2 cellular contexts compared by ENCODE assay signal in the genomic region with DNA sequence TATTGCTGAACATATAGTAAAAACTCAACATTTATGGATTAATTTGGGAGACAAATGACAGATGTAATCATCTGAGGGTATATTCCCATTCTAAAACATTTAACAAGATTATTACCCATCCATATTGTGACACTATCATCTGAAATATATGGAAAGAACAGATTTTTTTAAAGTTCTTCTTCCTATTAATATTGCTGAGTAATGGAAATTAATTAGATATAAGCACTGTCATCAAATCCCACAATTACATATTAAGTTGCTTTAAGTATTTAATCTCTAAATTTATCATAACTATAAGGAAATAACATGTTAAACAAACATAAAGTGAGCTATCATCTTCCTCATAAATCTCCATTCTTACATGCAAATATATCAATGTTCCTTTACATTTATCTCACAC.
A peak's percentile ranks its signal among the peaks of the same experiment; 100 is the strongest.
TF ChIP-seq lines count a peak whose summit lies in the region.

No MANE protein-coding gene starts in this region.

TF ChIP-seq in HepG2, 621 proteins besides CTCF, POLR2A, EP300 and RAD21:
- peak; percentile 91 for TF ChIP-seq MAFF (IDR thresholded peaks at IDR 0.05; ENCODE audit: low read depth, low read length)
- no peak for TF ChIP-seq ZNF776 (CRISPR knock-in tag; IDR thresholded peaks at IDR 0.05)
- TF ChIP-seq, protein P1, sequence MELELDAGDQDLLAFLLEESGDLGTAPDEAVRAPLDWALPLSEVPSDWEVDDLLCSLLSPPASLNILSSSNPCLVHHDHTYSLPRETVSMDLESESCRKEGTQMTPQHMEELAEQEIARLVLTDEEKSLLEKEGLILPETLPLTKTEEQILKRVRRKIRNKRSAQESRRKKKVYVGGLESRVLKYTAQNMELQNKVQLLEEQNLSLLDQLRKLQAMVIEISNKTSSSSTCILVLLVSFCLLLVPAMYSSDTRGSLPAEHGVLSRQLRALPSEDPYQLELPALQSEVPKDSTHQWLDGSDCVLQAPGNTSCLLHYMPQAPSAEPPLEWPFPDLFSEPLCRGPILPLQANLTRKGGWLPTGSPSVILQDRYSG (CRISPR knock-in tag; IDR thresholded peaks at IDR 0.05) = no peak
- TF ChIP-seq RXRA (CRISPR knock-in tag; IDR thresholded peaks at IDR 0.05) = no peak
- no peak for TF ChIP-seq ZNF605 (CRISPR knock-in tag; IDR thresholded peaks at IDR 0.05)
- TF ChIP-seq, protein P2, sequence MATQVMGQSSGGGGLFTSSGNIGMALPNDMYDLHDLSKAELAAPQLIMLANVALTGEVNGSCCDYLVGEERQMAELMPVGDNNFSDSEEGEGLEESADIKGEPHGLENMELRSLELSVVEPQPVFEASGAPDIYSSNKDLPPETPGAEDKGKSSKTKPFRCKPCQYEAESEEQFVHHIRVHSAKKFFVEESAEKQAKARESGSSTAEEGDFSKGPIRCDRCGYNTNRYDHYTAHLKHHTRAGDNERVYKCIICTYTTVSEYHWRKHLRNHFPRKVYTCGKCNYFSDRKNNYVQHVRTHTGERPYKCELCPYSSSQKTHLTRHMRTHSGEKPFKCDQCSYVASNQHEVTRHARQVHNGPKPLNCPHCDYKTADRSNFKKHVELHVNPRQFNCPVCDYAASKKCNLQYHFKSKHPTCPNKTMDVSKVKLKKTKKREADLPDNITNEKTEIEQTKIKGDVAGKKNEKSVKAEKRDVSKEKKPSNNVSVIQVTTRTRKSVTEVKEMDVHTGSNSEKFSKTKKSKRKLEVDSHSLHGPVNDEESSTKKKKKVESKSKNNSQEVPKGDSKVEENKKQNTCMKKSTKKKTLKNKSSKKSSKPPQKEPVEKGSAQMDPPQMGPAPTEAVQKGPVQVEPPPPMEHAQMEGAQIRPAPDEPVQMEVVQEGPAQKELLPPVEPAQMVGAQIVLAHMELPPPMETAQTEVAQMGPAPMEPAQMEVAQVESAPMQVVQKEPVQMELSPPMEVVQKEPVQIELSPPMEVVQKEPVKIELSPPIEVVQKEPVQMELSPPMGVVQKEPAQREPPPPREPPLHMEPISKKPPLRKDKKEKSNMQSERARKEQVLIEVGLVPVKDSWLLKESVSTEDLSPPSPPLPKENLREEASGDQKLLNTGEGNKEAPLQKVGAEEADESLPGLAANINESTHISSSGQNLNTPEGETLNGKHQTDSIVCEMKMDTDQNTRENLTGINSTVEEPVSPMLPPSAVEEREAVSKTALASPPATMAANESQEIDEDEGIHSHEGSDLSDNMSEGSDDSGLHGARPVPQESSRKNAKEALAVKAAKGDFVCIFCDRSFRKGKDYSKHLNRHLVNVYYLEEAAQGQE (IDR thresholded peaks at IDR 0.05; ENCODE audit: borderline replicate concordance in 1 of 2, low read depth in 1 of 2, low read length in 2 of 2) = no peak
- peak; percentile 83 to 96 for TF ChIP-seq MAFK (conservative IDR thresholded peaks at IDR 0.05 in 1 of 2, IDR thresholded peaks at IDR 0.05 in 1 of 2; ENCODE audit: low read length in 2 of 2)

TF ChIP-seq in K562, 482 proteins besides CTCF, POLR2A, EP300 and RAD21:
- TF ChIP-seq MAFF (IDR thresholded peaks at IDR 0.05; ENCODE audit: low read length) (peak; percentile 42; the same call in 1 of the 2 replicates), SMAD2 (IDR thresholded peaks at IDR 0.05; ENCODE audit: low read depth, low read length) (no peak), HBP1 (CRISPR knock-in tag; IDR thresholded peaks at IDR 0.05) (no peak), MAFG (tag; conservative IDR thresholded peaks at IDR 0.05) (peak; percentile 59; the same call in 1 of the 2 replicates), MAFK (IDR thresholded peaks at IDR 0.05; ENCODE audit: low read length) (peak; percentile 67), C11orf30 (IDR thresholded peaks at IDR 0.05; ENCODE audit: low read depth) (peak; percentile 68; the same call in 1 of the 2 replicates), ATF7 (IDR thresholded peaks at IDR 0.05) (no peak), TEAD4 (IDR thresholded peaks at IDR 0.05; ENCODE audit: low read length) (no peak), TEAD4 (CRISPR knock-in tag; IDR thresholded peaks at IDR 0.05; ENCODE audit: borderline replicate concordance) (no peak), ZNF316 (IDR thresholded peaks at IDR 0.05) (peak; percentile 87)
